Comparison of ENCODE assay signal across 33 cellular contexts in genomic region chr6:84739866-84740208, GRCh38. TPM values are rescaled to one million over a fixed set of nuclear protein-coding genes. Genes with fewer than 3 reads are reported as not detected.
DNase-seq lines count a peak whose midpoint lies in the region; ATAC-seq, FAIRE-seq and TF ChIP-seq lines count a peak whose summit lies in the region.
"Had no signal": no experiment of that assay in that cellular context is flagged by ENCODE, and none has a peak within 500 bp of the region (broad histone marks: within the 10 kb centered on the region; RNA-seq: fewer than 3 reads in every experiment).

No MANE protein-coding gene starts in this region.

- H2BK120ac ChIP-seq in mesenchymal stem cell (ENCODE audit: low read depth, low read length) = no peak overlapping the region

- H2AFZ ChIP-seq in Loucy (ENCODE audit: low read length) (peak overlapping the region; percentile 27; the same call in 1 of the 2 replicates), mesenchymal stem cell (ENCODE audit: low read depth, low read length) (no peak overlapping the region)

- H3K27ac ChIP-seq in mesenchymal stem cell (ENCODE audit: low read length, poor library complexity, severe bottlenecking) = no peak overlapping the region
- H3K27ac ChIP-seq: gastrocnemius medialis, HL-60, left ventricle myocardium inferior, spleen, WERI-Rb-1 had no signal

- 88% methylated on average over 1 of the region's 1 CpG for WGBS in mesenchymal stem cell

- H3K9me3 ChIP-seq in Loucy (ENCODE audit: insufficient read depth, low read depth, low read length) (no peaks in the 10 kb centered on the region), mesenchymal stem cell (ENCODE audit: control insufficient read depth, low read length) (no peaks in the 10 kb centered on the region), MG63 (no peaks in the 10 kb centered on the region)
- H3K9me3 ChIP-seq: BE2C, gastrocnemius medialis, HAP-1, left ventricle myocardium inferior, spleen had no signal

- no peak overlapping the region for H3K27ac Mint-ChIP-seq in activated CD8-positive, alpha-beta memory T cell treated with anti-CD3 and anti-CD28 coated beads, Interleukin-2, amount 10 ng/mL, durations not matched to agents 7 days and 5 days
- H3K27ac Mint-ChIP-seq: activated CD4-positive, alpha-beta T cell treated with anti-CD3 and anti-CD28 coated beads, Interleukin-2, amount 10 ng/mL, durations not matched to agents 7 days and 5 days; immature natural killer cell; naive thymus-derived CD8-positive, alpha-beta T cell; T-helper 2 cell treated with Interferon-gamma antibody and Interleukin-4, amounts not matched to agents 5 μg/mL and 100 μg/mL, for 36 hours had no signal

- H3K27me3 ChIP-seq in Loucy (ENCODE audit: insufficient read depth, low read length, poor library complexity, severe bottlenecking) (no peaks in the 10 kb centered on the region), bronchial epithelial cell (ENCODE audit: control insufficient read depth, insufficient read depth, low read length) (no peaks in the 10 kb centered on the region), mesenchymal stem cell (ENCODE audit: control insufficient read depth in 1 of 2, insufficient read depth in 1 of 2, low read length in 2 of 2) (no peaks in the 10 kb centered on the region), MG63 (no peaks in the 10 kb centered on the region)
- H3K27me3 ChIP-seq: BE2C, gastrocnemius medialis, spleen had no signal

- no peaks in the 10 kb centered on the region for H3K9me3 Mint-ChIP-seq in activated CD8-positive, alpha-beta memory T cell treated with anti-CD3 and anti-CD28 coated beads, Interleukin-2, amount 10 ng/mL, durations not matched to agents 7 days and 5 days (ENCODE audit: low read depth)
- H3K9me3 Mint-ChIP-seq: activated CD4-positive, alpha-beta T cell treated with anti-CD3 and anti-CD28 coated beads, Interleukin-2, amount 10 ng/mL, durations not matched to agents 7 days and 5 days; T-helper 2 cell treated with Interferon-gamma antibody and Interleukin-4, amounts not matched to agents 5 μg/mL and 100 μg/mL, for 36 hours had no signal

- no peak overlapping the region for H4K8ac ChIP-seq in mesenchymal stem cell (ENCODE audit: low read length)

- DNase-seq in ELR (ENCODE audit: low read depth) = peak; percentile 64
- DNase-seq in bronchial epithelial cell (ENCODE audit: low read depth) = peak; percentile 97
- DNase-seq in mesenchymal stem cell = peak; percentile 22
- DNase-seq in SW480 (ENCODE audit: low spot score) = no peak
- no peak for DNase-seq in MG63
- DNase-seq in activated CD8-positive, alpha-beta memory T cell treated with anti-CD3 and anti-CD28 coated beads, Interleukin-2, amount 10 ng/mL, durations not matched to agents 7 days and 5 days = no peak
- DNase-seq: activated CD4-positive, alpha-beta T cell treated with anti-CD3 and anti-CD28 coated beads, Interleukin-2, amount 10 ng/mL, durations not matched to agents 7 days and 5 days; activated naive CD4-positive, alpha-beta T cell treated with anti-CD3 and anti-CD28 coated beads, Interleukin-2, amount 50 U/mL, for 16 hours; aorta; BE2C; gastrocnemius medialis; hippocampal formation; immature natural killer cell; IMR-90; left ventricle myocardium inferior; midbrain; naive thymus-derived CD8-positive, alpha-beta T cell; NCI-H1417; NCI-H2107; NCI-H524; occipital lobe; spleen; stimulated activated CD4-positive, alpha-beta T cell treated with anti-CD3 and anti-CD28 coated beads, Interleukin-4, amount 100 ng/mL, for 1 hour; stimulated activated naive CD4-positive, alpha-beta T cell; WERI-Rb-1 had no signal

- no peak overlapping the region for H3K4ac ChIP-seq in mesenchymal stem cell (ENCODE audit: low read depth in 1 of 2, low read length in 2 of 2)

- no peak overlapping the region for H2BK15ac ChIP-seq in mesenchymal stem cell (ENCODE audit: low read depth, poor library complexity, severe bottlenecking)

- H3F3A ChIP-seq in Loucy (ENCODE audit: low read depth) = no peaks in the 10 kb centered on the region

- no peaks in the 10 kb centered on the region for H3K4me1 Mint-ChIP-seq in activated CD8-positive, alpha-beta memory T cell treated with anti-CD3 and anti-CD28 coated beads, Interleukin-2, amount 10 ng/mL, durations not matched to agents 7 days and 5 days
- H3K4me1 Mint-ChIP-seq: activated CD4-positive, alpha-beta T cell treated with anti-CD3 and anti-CD28 coated beads, Interleukin-2, amount 10 ng/mL, durations not matched to agents 7 days and 5 days; central memory CD8-positive, alpha-beta T cell; immature natural killer cell; naive thymus-derived CD8-positive, alpha-beta T cell had no signal

- no peaks in the 10 kb centered on the region for H3K79me2 ChIP-seq in Loucy (ENCODE audit: insufficient read depth, low read length)

- H4K91ac ChIP-seq in mesenchymal stem cell (ENCODE audit: low read length) = no peak overlapping the region

- H3K23ac ChIP-seq in mesenchymal stem cell (ENCODE audit: low read length in 2 of 2) = peak overlapping the region in 1 of 2 experiments; percentile 87

- no peak overlapping the region for H3K4me3 ChIP-seq in Loucy (ENCODE audit: low read length, poor library complexity, severe bottlenecking)
- no peak overlapping the region for H3K4me3 ChIP-seq in bronchial epithelial cell (ENCODE audit: low read depth, low read length)
- no peak overlapping the region for H3K4me3 ChIP-seq in mesenchymal stem cell (ENCODE audit: insufficient read depth in 1 of 2, low read depth in 1 of 2, low read length in 2 of 2)
- no peak overlapping the region for H3K4me3 ChIP-seq in MG63
- H3K4me3 ChIP-seq: gastrocnemius medialis, HAP-1, left ventricle myocardium inferior, spleen had no signal

- FAIRE-seq in bronchial epithelial cell (lab: Jason Lieb, UNC) = peak; percentile 98
- FAIRE-seq: RCC 7860 had no signal

- H3K79me1 ChIP-seq in mesenchymal stem cell (replicated peaks; ENCODE audit: low read length, poor library complexity, severe bottlenecking) = peaks cover 12% of the 10 kb centered on the region

- TF ChIP-seq CTCF in Loucy (conservative IDR thresholded peaks at IDR 0.05; ENCODE audit: low read length) (no peak), bronchial epithelial cell (IDR thresholded peaks at IDR 0.05; ENCODE audit: insufficient read depth, low read length, severe bottlenecking) (no peak)

- no peaks in the 10 kb centered on the region for H4K20me1 ChIP-seq in Loucy (ENCODE audit: insufficient read depth, low read length, poor library complexity, severe bottlenecking)

- H3K4me2 ChIP-seq in Loucy (ENCODE audit: low read depth, low read length, poor library complexity, severe bottlenecking) (no peak overlapping the region), mesenchymal stem cell (ENCODE audit: low read length, poor library complexity, severe bottlenecking) (no peak overlapping the region)

- ATAC-seq in GM19397 (IDR thresholded peaks at IDR 0.05; ENCODE audit: unreplicated experiment) = no peak
- no peak for ATAC-seq in activated CD8-positive, alpha-beta memory T cell treated with anti-CD3 and anti-CD28 coated beads, Interleukin-2, amount 10 ng/mL, durations not matched to agents 7 days and 5 days
- ATAC-seq: gastrocnemius medialis; naive thymus-derived CD8-positive, alpha-beta T cell had no signal

- CTCF ChIA-PET in activated CD8-positive, alpha-beta memory T cell treated with anti-CD3 and anti-CD28 coated beads, Interleukin-2, amount 10 ng/mL, durations not matched to agents 7 days and 5 days (lab: Charles Lee) = no interaction called here

- H3K4me3 Mint-ChIP-seq in activated CD8-positive, alpha-beta memory T cell treated with anti-CD3 and anti-CD28 coated beads, Interleukin-2, amount 10 ng/mL, durations not matched to agents 7 days and 5 days = no peak overlapping the region
- H3K4me3 Mint-ChIP-seq: activated CD4-positive, alpha-beta T cell treated with anti-CD3 and anti-CD28 coated beads, Interleukin-2, amount 10 ng/mL, durations not matched to agents 7 days and 5 days; central memory CD8-positive, alpha-beta T cell; immature natural killer cell; naive thymus-derived CD8-positive, alpha-beta T cell; T-helper 2 cell treated with Interferon-gamma antibody and Interleukin-4, amounts not matched to agents 5 μg/mL and 100 μg/mL, for 36 hours had no signal

- H2AK5ac ChIP-seq in mesenchymal stem cell (ENCODE audit: low read length, severe bottlenecking) = no peak overlapping the region

- H3K9ac ChIP-seq in Loucy (ENCODE audit: low read depth, low read length, poor library complexity, severe bottlenecking) = no peak overlapping the region
- H3K9ac ChIP-seq in mesenchymal stem cell (ENCODE audit: low read length) = no peak overlapping the region

- H3K14ac ChIP-seq in mesenchymal stem cell (ENCODE audit: low read length in 2 of 2) = no peak overlapping the region

- H2BK5ac ChIP-seq in mesenchymal stem cell (ENCODE audit: low read depth, low read length, poor library complexity, severe bottlenecking) = no peak overlapping the region

- H3K9me2 ChIP-seq in Loucy (replicated peaks; ENCODE audit: low read depth, low read length) = no peaks in the 10 kb centered on the region

- H3K36me3 Mint-ChIP-seq in activated CD8-positive, alpha-beta memory T cell treated with anti-CD3 and anti-CD28 coated beads, Interleukin-2, amount 10 ng/mL, durations not matched to agents 7 days and 5 days = no peaks in the 10 kb centered on the region
- H3K36me3 Mint-ChIP-seq: immature natural killer cell; naive thymus-derived CD8-positive, alpha-beta T cell had no signal

- H3K18ac ChIP-seq in mesenchymal stem cell (ENCODE audit: low read depth in 1 of 2, low read length in 2 of 2) = no peak overlapping the region

- no peaks in the 10 kb centered on the region for H3K27me3 Mint-ChIP-seq in activated CD8-positive, alpha-beta memory T cell treated with anti-CD3 and anti-CD28 coated beads, Interleukin-2, amount 10 ng/mL, durations not matched to agents 7 days and 5 days
- H3K27me3 Mint-ChIP-seq: activated CD4-positive, alpha-beta T cell treated with anti-CD3 and anti-CD28 coated beads, Interleukin-2, amount 10 ng/mL, durations not matched to agents 7 days and 5 days; central memory CD8-positive, alpha-beta T cell had no signal

- no peak overlapping the region for H2BK12ac ChIP-seq in mesenchymal stem cell (ENCODE audit: low read length in 2 of 2)

- H3K4me1 ChIP-seq in Loucy (ENCODE audit: insufficient read depth, low read length, poor library complexity, severe bottlenecking) = no peaks in the 10 kb centered on the region
- peaks cover 3% of the 10 kb centered on the region for H3K4me1 ChIP-seq in mesenchymal stem cell (ENCODE audit: control insufficient read depth, insufficient read depth, low read depth, low read length)
- H3K4me1 ChIP-seq: BE2C, gastrocnemius medialis, HAP-1, left ventricle myocardium inferior, spleen had no signal

- H3K36me3 ChIP-seq in Loucy (ENCODE audit: insufficient read depth, low read length) (no peaks in the 10 kb centered on the region), bronchial epithelial cell (ENCODE audit: control insufficient read depth, insufficient read depth, low read length) (no peaks in the 10 kb centered on the region), mesenchymal stem cell (ENCODE audit: control insufficient read depth in 1 of 2, insufficient read depth in 2 of 2, low read depth in 1 of 2, low read length in 2 of 2) (peaks cover 17 to 79% of the 10 kb centered on the region in 2 experiments), MG63 (peaks cover 69% of the 10 kb centered on the region)
- H3K36me3 ChIP-seq: BE2C, gastrocnemius medialis, HAP-1, left ventricle myocardium inferior, spleen had no signal

RNA-seq across cellular contexts. Expression of gene TBX18, which starts 24.6 kb away (rescaled TPM):
- 0.26 and 1.3 TPM in 2 replicates for total RNA-seq in bronchial epithelial cell
- polyA plus RNA-seq in mesenchymal stem cell (2013, experiment 1 of 2) = 5.7 TPM
- 5.4 TPM for polyA plus RNA-seq in mesenchymal stem cell (2013, experiment 2 of 2)
- 16.4 and 31.6 TPM in 2 replicates for total RNA-seq in MG63 (2014; rRNA removed; shearing (Covaris generic); ENCODE audit: low replicate concordance)
- total RNA-seq in activated CD8-positive, alpha-beta memory T cell treated with anti-CD3 and anti-CD28 coated beads, Interleukin-2, amount 10 ng/mL, durations not matched to agents 7 days and 5 days = not detected
- total RNA-seq: activated CD4-positive, alpha-beta T cell treated with anti-CD3 and anti-CD28 coated beads, Interleukin-2, amount 10 ng/mL, durations not matched to agents 7 days and 5 days; M059J; naive thymus-derived CD8-positive, alpha-beta T cell had no signal
- polyA plus RNA-seq: immature natural killer cell; naive thymus-derived CD8-positive, alpha-beta T cell had no signal

Comparison
In these comparisons a context has a peak if more than half of its experiments do, and no peak if none do; other contexts are left out.
1. DNase-seq: peak in ELR (single experiment), bronchial epithelial cell (single experiment) and mesenchymal stem cell (single experiment); none in SW480 (single experiment), MG63 (single experiment) and activated CD8-positive, alpha-beta memory T cell treated with anti-CD3 and anti-CD28 coated beads, Interleukin-2, amount 10 ng/mL, durations not matched to agents 7 days and 5 days (single experiment).